17 cellular contexts compared by ENCODE assay signal in the genomic region with DNA sequence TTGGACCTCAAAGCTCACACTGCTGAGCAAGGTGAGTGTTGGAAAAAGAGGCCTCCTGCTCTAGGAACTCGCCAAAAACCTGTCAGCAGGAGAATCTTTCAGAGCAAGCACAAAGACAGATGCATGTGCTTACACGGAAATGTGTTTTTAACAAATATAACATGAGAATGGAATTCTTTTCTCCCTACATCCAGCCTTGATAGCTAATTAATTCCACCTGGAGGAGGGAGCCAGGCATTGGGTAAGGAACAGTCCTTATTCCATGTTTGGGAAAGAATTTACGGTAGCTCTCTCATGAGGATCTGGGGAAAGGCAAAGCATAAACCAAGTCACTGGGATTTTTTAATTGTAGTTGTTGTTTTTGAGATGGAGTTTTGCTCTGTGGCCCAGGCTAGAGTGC.
"Had no signal": no experiment of that assay in that cellular context is flagged by ENCODE, and none has a peak within 500 bp of the region (broad histone marks: within the 10 kb centered on the region; RNA-seq: fewer than 3 reads in every experiment).

No MANE protein-coding gene starts in this region.

- H3K27ac Mint-ChIP-seq: activated CD8-positive, alpha-beta memory T cell treated with anti-CD3 and anti-CD28 coated beads, Interleukin-2, amount 10 ng/mL, durations not matched to agents 7 days and 5 days; activated naive CD4-positive, alpha-beta T cell treated with anti-CD3 and anti-CD28 coated beads, Interleukin-2, amount 50 U/mL, for 24 hours; activated T-cell treated with anti-CD3 and anti-CD28 coated beads, Interleukin-2, amount 50 U/mL, for 24 hours; brain; endodermal cell; progenitor cell of endocrine pancreas; stimulated activated naive CD8-positive, alpha-beta T cell treated with anti-CD3 and anti-CD28 coated beads, Interleukin-15, amount 100 ng/mL, for 72 hours; T-helper 17 cell had no signal

- H3K4me3 ChIP-seq: right lobe of liver had no signal

- H3K27me3 ChIP-seq: right lobe of liver had no signal

- H3K4me1 Mint-ChIP-seq: activated CD8-positive, alpha-beta memory T cell treated with anti-CD3 and anti-CD28 coated beads, Interleukin-2, amount 10 ng/mL, durations not matched to agents 7 days and 5 days; activated naive CD4-positive, alpha-beta T cell treated with anti-CD3 and anti-CD28 coated beads, Interleukin-2, amount 50 U/mL, for 24 hours; endodermal cell; stimulated activated naive CD8-positive, alpha-beta T cell treated with anti-CD3 and anti-CD28 coated beads, Interleukin-15, amount 100 ng/mL, for 72 hours had no signal

- H3K36me3 ChIP-seq: right lobe of liver had no signal

- H3K36me3 Mint-ChIP-seq: activated CD8-positive, alpha-beta memory T cell treated with anti-CD3 and anti-CD28 coated beads, Interleukin-2, amount 10 ng/mL, durations not matched to agents 7 days and 5 days; activated naive CD4-positive, alpha-beta T cell treated with anti-CD3 and anti-CD28 coated beads, Interleukin-2, amount 50 U/mL, for 24 hours; brain had no signal

- H3K27me3 Mint-ChIP-seq: activated CD8-positive, alpha-beta memory T cell treated with anti-CD3 and anti-CD28 coated beads, Interleukin-2, amount 10 ng/mL, durations not matched to agents 7 days and 5 days; activated naive CD4-positive, alpha-beta T cell treated with anti-CD3 and anti-CD28 coated beads, Interleukin-2, amount 50 U/mL, for 24 hours; activated T-cell treated with anti-CD3 and anti-CD28 coated beads, Interleukin-2, amount 50 U/mL, for 24 hours; stimulated activated naive CD8-positive, alpha-beta T cell treated with anti-CD3 and anti-CD28 coated beads, Interleukin-15, amount 100 ng/mL, for 72 hours had no signal

- H3K9me3 ChIP-seq: right lobe of liver had no signal

- H3K27ac ChIP-seq: right lobe of liver had no signal

- H3K9me3 Mint-ChIP-seq: activated naive CD4-positive, alpha-beta T cell treated with anti-CD3 and anti-CD28 coated beads, Interleukin-2, amount 50 U/mL, for 24 hours; activated T-cell treated with anti-CD3 and anti-CD28 coated beads, Interleukin-2, amount 50 U/mL, for 24 hours; endodermal cell; nephron; stimulated activated naive CD8-positive, alpha-beta T cell treated with anti-CD3 and anti-CD28 coated beads, Interleukin-15, amount 100 ng/mL, for 72 hours had no signal

- DNase-seq: activated CD4-positive, alpha-beta T cell treated with anti-CD3 and anti-CD28 coated beads, Interleukin-2, amount 50 U/mL, for 1 hour; activated CD4-positive, CD25-positive, alpha-beta regulatory T cell; activated CD8-positive, alpha-beta memory T cell treated with anti-CD3 and anti-CD28 coated beads, Interleukin-2, amount 10 ng/mL, durations not matched to agents 7 days and 5 days; activated effector memory CD4-positive, alpha-beta T cell treated with Interleukin-2 at 50 U/mL for 16 hours; activated T-cell treated with anti-CD3 and anti-CD28 coated beads, Interleukin-2, amount 50 U/mL, for 24 hours; amniotic stem cell; endodermal cell; left colon; occipital lobe; right lobe of liver; stimulated activated CD4-positive, alpha-beta T cell treated with anti-CD3 and anti-CD28 coated beads, Interleukin-4, amount 100 ng/mL, for 1 hour; stimulated activated naive CD8-positive, alpha-beta T cell treated with anti-CD3 and anti-CD28 coated beads, Interleukin-15, amount 100 ng/mL, for 72 hours; T-helper 17 cell had no signal

- H3K4me3 Mint-ChIP-seq: activated CD8-positive, alpha-beta memory T cell treated with anti-CD3 and anti-CD28 coated beads, Interleukin-2, amount 10 ng/mL, durations not matched to agents 7 days and 5 days; activated naive CD4-positive, alpha-beta T cell treated with anti-CD3 and anti-CD28 coated beads, Interleukin-2, amount 50 U/mL, for 24 hours; activated T-cell treated with anti-CD3 and anti-CD28 coated beads, Interleukin-2, amount 50 U/mL, for 24 hours; brain; endodermal cell; nephron; stimulated activated naive CD8-positive, alpha-beta T cell treated with anti-CD3 and anti-CD28 coated beads, Interleukin-15, amount 100 ng/mL, for 72 hours; T-helper 17 cell had no signal

- ATAC-seq: activated CD8-positive, alpha-beta memory T cell treated with anti-CD3 and anti-CD28 coated beads, Interleukin-2, amount 10 ng/mL, durations not matched to agents 7 days and 5 days; left colon; right lobe of liver; stimulated activated naive CD8-positive, alpha-beta T cell treated with anti-CD3 and anti-CD28 coated beads, Interleukin-15, amount 100 ng/mL, for 72 hours; T-helper 17 cell had no signal
